ENCODE assay signal across 18 cellular contexts in the genomic region with DNA sequence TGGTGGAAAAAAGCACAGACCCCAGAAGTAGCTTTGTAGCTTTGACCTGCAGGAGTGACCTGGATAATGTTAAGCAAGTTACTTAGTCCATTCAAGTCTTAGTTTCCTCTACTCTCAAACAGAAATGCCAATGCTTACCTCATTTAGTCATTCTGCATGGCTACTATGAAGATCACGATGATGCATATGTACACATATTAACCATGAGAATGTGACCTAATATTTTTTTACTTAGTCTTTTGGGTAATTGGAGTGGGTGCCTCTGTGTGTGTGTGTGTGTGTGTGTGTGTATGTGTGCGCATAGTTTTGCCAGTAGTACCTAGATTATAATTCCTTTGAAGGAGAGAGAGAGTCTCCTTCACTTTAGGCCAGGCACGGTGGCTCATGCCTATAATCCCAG.
DNase-seq lines count a peak whose midpoint lies in the region; ATAC-seq, FAIRE-seq and TF ChIP-seq lines count a peak whose summit lies in the region.
"Had no signal": no experiment of that assay in that cellular context is flagged by ENCODE, and none has a peak within 500 bp of the region (broad histone marks: within the 10 kb centered on the region; RNA-seq: fewer than 3 reads in every experiment).

No MANE protein-coding gene starts in this region.

- no peaks in the 10 kb centered on the region for H3K27me3 Mint-ChIP-seq in endodermal cell (ENCODE audit: insufficient read depth)
- peaks cover 10% of the 10 kb centered on the region for H3K27me3 Mint-ChIP-seq in activated CD4-positive, alpha-beta memory T cell treated with anti-CD3 and anti-CD28 coated beads for 36 hours

- no peaks in the 10 kb centered on the region for H4K20me1 ChIP-seq in PC-9 (ENCODE audit: insufficient read depth)
- H4K20me1 ChIP-seq: BLaER1 had no signal

- peaks cover 84% of the 10 kb centered on the region for H3K4me1 Mint-ChIP-seq in endodermal cell
- no peaks in the 10 kb centered on the region for H3K4me1 Mint-ChIP-seq in activated CD4-positive, alpha-beta memory T cell treated with anti-CD3 and anti-CD28 coated beads for 36 hours (ENCODE audit: low read depth)

- H3K4me2 ChIP-seq in PC-9 = peak overlapping the region; percentile 56
- H3K4me2 ChIP-seq: BLaER1 had no signal

- 74 to 94% methylated on average over 2 to 3 of the region's 3 CpGs for WGBS in endodermal cell (ENCODE audit: insufficient coverage in 1 of 2, insufficient read length in 1 of 2), 2 experiments
- WGBS in mesodermal cell (ENCODE audit: insufficient coverage in 2 of 2), 2 experiments = 89 to 100% methylated on average over 1 to 2 of the region's 3 CpGs

- CTCF ChIA-PET in PC-9 (lab: Charles Lee) = no interaction called here
- CTCF ChIA-PET in activated CD4-positive, alpha-beta memory T cell treated with anti-CD3 and anti-CD28 coated beads for 36 hours (lab: Charles Lee) = no interaction called here

- H3K4me1 ChIP-seq in PC-9 (replicated peaks; ENCODE audit: insufficient read depth) = peaks cover 56% of the 10 kb centered on the region
- peaks cover 44% of the 10 kb centered on the region for H3K4me1 ChIP-seq in endodermal cell (ENCODE audit: control insufficient read depth, insufficient read depth, low read length)
- peaks cover 48% of the 10 kb centered on the region for H3K4me1 ChIP-seq in mesodermal cell (ENCODE audit: control insufficient read depth, insufficient read depth, low read length, poor library complexity, severe bottlenecking)
- H3K4me1 ChIP-seq: colonic mucosa had no signal

- H3K27ac ChIP-seq in PC-9 = peak overlapping the region; percentile 89
- no peak overlapping the region for H3K27ac ChIP-seq in endodermal cell (ENCODE audit: low read depth, low read length)
- peak overlapping the region; percentile 66 for H3K27ac ChIP-seq in mesodermal cell (ENCODE audit: low read depth, low read length, severe bottlenecking)
- H3K27ac ChIP-seq: BLaER1, colonic mucosa, ovary had no signal

- no peak for TF ChIP-seq CTCF in AG09309 (IDR thresholded peaks at IDR 0.05; ENCODE audit: control insufficient read depth, insufficient read depth, low read depth, low read length, missing control alignments)
- TF ChIP-seq CTCF in PC-9 (conservative IDR thresholded peaks at IDR 0.05) = no peak
- TF ChIP-seq CTCF in endodermal cell (conservative IDR thresholded peaks at IDR 0.05) = no peak

- peaks cover 39% of the 10 kb centered on the region for H3F3A ChIP-seq in PC-9 (ENCODE audit: insufficient read depth, low read depth)

- DNase-seq in AG09309 (ENCODE audit: low read depth) = peak; percentile 48
- peak in 1 of 2 experiments; percentile 75 for DNase-seq in PC-9
- no peak for DNase-seq in endodermal cell
- DNase-seq in activated CD4-positive, alpha-beta memory T cell treated with anti-CD3 and anti-CD28 coated beads for 36 hours = no peak
- no peak for DNase-seq in H54 (ENCODE audit: insufficient read length, low spot score)
- no peak for DNase-seq in NCI-H1092 treated with DMSO at 0.1 percent for 48 hours (lab: John Stamatoyannopoulos, UW)
- DNase-seq: activated naive CD4-positive, alpha-beta T cell treated with anti-CD3 and anti-CD28 coated beads, Interleukin-2, amount 50 U/mL, for 16 hours; colonic mucosa; GF-D8; glutamatergic neuron; NCI-H1105; NCI-H510A; ovary; SHP77 had no signal

- intact Hi-C loops in PC-9 (cut with micrococcal nuclease; ENCODE audit: unreplicated experiment) = loop anchor here (1.0 to 2.0 kb wide), 5 partner anchors 22 to 92 kb away; no protein-coding TSS in a partner anchor
- intact Hi-C loops in activated CD4-positive, alpha-beta memory T cell treated with anti-CD3 and anti-CD28 coated beads for 36 hours (cut with micrococcal nuclease) = no loop called here

- no peak overlapping the region for H2AFZ ChIP-seq in PC-9

- H3K36me3 Mint-ChIP-seq in endodermal cell (ENCODE audit: low read depth) = no peaks in the 10 kb centered on the region
- H3K36me3 Mint-ChIP-seq in activated CD4-positive, alpha-beta memory T cell treated with anti-CD3 and anti-CD28 coated beads for 36 hours = no peaks in the 10 kb centered on the region

- H3K27me3 ChIP-seq in PC-9 (ENCODE audit: insufficient read depth, low read depth) (no peaks in the 10 kb centered on the region), endodermal cell (ENCODE audit: control insufficient read depth, insufficient read depth, low read length, poor library complexity, severe bottlenecking) (no peaks in the 10 kb centered on the region)
- H3K27me3 ChIP-seq: BLaER1, colonic mucosa, ovary had no signal

- no peak overlapping the region for H3K4me3 Mint-ChIP-seq in endodermal cell
- no peak overlapping the region for H3K4me3 Mint-ChIP-seq in activated CD4-positive, alpha-beta memory T cell treated with anti-CD3 and anti-CD28 coated beads for 36 hours

- H3K4me3 ChIP-seq in AG09309 (ENCODE audit: control insufficient read depth, low read depth, low read length) (no peak overlapping the region), PC-9 (no peak overlapping the region), endodermal cell (ENCODE audit: low read length) (no peak overlapping the region), mesodermal cell (ENCODE audit: extremely low read depth, insufficient read depth, low read length, poor library complexity, severe bottlenecking) (no peak overlapping the region)
- H3K4me3 ChIP-seq: BLaER1, colonic mucosa, ovary had no signal

- H3K27ac Mint-ChIP-seq in endodermal cell = peak overlapping the region; percentile 71
- H3K27ac Mint-ChIP-seq in activated CD4-positive, alpha-beta memory T cell treated with anti-CD3 and anti-CD28 coated beads for 36 hours = no peak overlapping the region

- POLR2A ChIA-PET in PC-9 (lab: Charles Lee; ENCODE audit: unreplicated experiment) = interaction anchor here (0.5 kb wide), 1 partner anchor 39 kb away, joined by 4 read pairs; no protein-coding TSS in a partner anchor
- POLR2A ChIA-PET in activated CD4-positive, alpha-beta memory T cell treated with anti-CD3 and anti-CD28 coated beads for 36 hours (lab: Charles Lee) = no interaction called here

- ATAC-seq in HG03139 (IDR thresholded peaks at IDR 0.05; ENCODE audit: unreplicated experiment) = no peak

- FAIRE-seq in H54 (lab: Jason Lieb, UNC) = no peak
- FAIRE-seq: GM18507 had no signal

- H3K9me2 ChIP-seq in PC-9 (ENCODE audit: insufficient read depth) = no peaks in the 10 kb centered on the region

- TF ChIP-seq POLR2A in H54 (IDR thresholded peaks at IDR 0.05; ENCODE audit: low read depth, low read length) = no peak

- peaks cover 5% of the 10 kb centered on the region; the same call in 1 of the 2 replicates for H3K79me2 ChIP-seq in PC-9 (ENCODE audit: low read depth)

- no peak overlapping the region for H3K9ac ChIP-seq in endodermal cell (ENCODE audit: extremely low read depth, low read length, poor library complexity, severe bottlenecking)
- H3K9ac ChIP-seq: BLaER1 had no signal

- no peaks in the 10 kb centered on the region; the same call in 1 of the 2 replicates for H3K9me3 ChIP-seq in PC-9 (ENCODE audit: insufficient read depth, low read depth)
- no peaks in the 10 kb centered on the region for H3K9me3 ChIP-seq in endodermal cell (ENCODE audit: control insufficient read depth, low read length)
- no peaks in the 10 kb centered on the region for H3K9me3 ChIP-seq in mesodermal cell (ENCODE audit: control insufficient read depth, low read length)
- H3K9me3 ChIP-seq: BLaER1, colonic mucosa, ovary had no signal

- no peaks in the 10 kb centered on the region for H3K9me3 Mint-ChIP-seq in endodermal cell
- H3K9me3 Mint-ChIP-seq in activated CD4-positive, alpha-beta memory T cell treated with anti-CD3 and anti-CD28 coated beads for 36 hours = no peaks in the 10 kb centered on the region

- no TSS peak for BruUV-seq in PC-9 (replicated peaks; lab: Mats Ljungman, UMichigan)

- peaks cover 9% of the 10 kb centered on the region; the same call in 1 of the 2 replicates for H3K36me3 ChIP-seq in PC-9 (ENCODE audit: low read depth)
- H3K36me3 ChIP-seq in endodermal cell (ENCODE audit: control insufficient read depth, insufficient read depth, low read length) = peaks cover 15% of the 10 kb centered on the region
- peaks cover 22% of the 10 kb centered on the region for H3K36me3 ChIP-seq in mesodermal cell (ENCODE audit: control insufficient read depth, insufficient read depth, low read length)
- H3K36me3 ChIP-seq: BLaER1, colonic mucosa, ovary had no signal
